ENCODE assay signal across 29 cellular contexts in genomic region chr3:72573051-72573450, GRCh38.
"Had no signal": no experiment of that assay in that cellular context is flagged by ENCODE, and none has a peak within 500 bp of the region (broad histone marks: within the 10 kb centered on the region; RNA-seq: fewer than 3 reads in every experiment).

No MANE protein-coding gene starts in this region.

- H3K4me1 Mint-ChIP-seq: activated naive CD4-positive, alpha-beta T cell treated with anti-CD3 and anti-CD28 coated beads, Interleukin-2, amount 50 U/mL, for 24 hours; activated naive CD8-positive, alpha-beta T cell treated with anti-CD3 and anti-CD28 coated beads for 36 hours; activated naive CD8-positive, alpha-beta T cell treated with anti-CD3 and anti-CD28 coated beads, Interleukin-2, amount 50 U/mL, for 24 hours; activated T-helper 17 cell treated with anti-CD3 and anti-CD28 coated beads, Interleukin-2, amount 50 U/mL, for 72 hours had no signal

- H3K27me3 ChIP-seq: adrenal gland, body of pancreas, colonic mucosa, foreskin keratinocyte, gastrocnemius medialis had no signal

- H3K36me3 Mint-ChIP-seq: activated naive CD4-positive, alpha-beta T cell treated with anti-CD3 and anti-CD28 coated beads, Interleukin-2, amount 50 U/mL, for 24 hours; activated naive CD8-positive, alpha-beta T cell treated with anti-CD3 and anti-CD28 coated beads for 36 hours had no signal

- H3K4me1 ChIP-seq: adrenal gland, colonic mucosa, esophagus muscularis mucosa, foreskin keratinocyte, gastrocnemius medialis had no signal

- DNase-seq: activated CD4-positive, alpha-beta T cell treated with anti-CD3 and anti-CD28 coated beads for 1 hour; activated CD4-positive, alpha-beta T cell treated with anti-CD3 and anti-CD28 coated beads for 4 hours; activated CD4-positive, alpha-beta T cell treated with anti-CD3 and anti-CD28 coated beads, Interleukin-2, amount 50 U/mL, for 1 hour; activated CD4-positive, alpha-beta T cell treated with anti-CD3 and anti-CD28 coated beads, Interleukin-2, amount 50 U/mL, for 48 hours; activated CD8-positive, alpha-beta memory T cell treated with anti-CD3 and anti-CD28 coated beads for 24 hours; activated CD8-positive, alpha-beta T cell treated with anti-CD3 and anti-CD28 coated beads for 36 hours; activated effector memory CD4-positive, alpha-beta T cell treated with Interleukin-2 at 50 U/mL for 16 hours; activated gamma-delta T cell treated with Interleukin-2 at 50 U/mL for 16 hours; activated naive CD4-positive, alpha-beta T cell treated with anti-CD3 and anti-CD28 coated beads for 36 hours; activated naive CD8-positive, alpha-beta T cell treated with anti-CD3 and anti-CD28 coated beads for 36 hours; activated naive CD8-positive, alpha-beta T cell treated with anti-CD3 and anti-CD28 coated beads, Interleukin-2, amount 50 U/mL, for 24 hours; activated T-cell treated with anti-CD3 and anti-CD28 coated beads, Interleukin-2, amount 50 U/mL, for 4 hours; adrenal gland; amygdala; aorta; body of pancreas; central memory CD4-positive, alpha-beta T cell; cerebellar nuclear complex; colonic mucosa; effector memory CD4-positive, alpha-beta T cell; endodermal cell; erythroblast; foreskin keratinocyte; gastrocnemius medialis; glutamatergic neuron; T-helper 2 cell had no signal

- H3K27ac ChIP-seq: adrenal gland, body of pancreas, colonic mucosa, esophagus muscularis mucosa, foreskin keratinocyte, gastrocnemius medialis had no signal

- ATAC-seq: activated CD8-positive, alpha-beta T cell treated with anti-CD3 and anti-CD28 coated beads for 36 hours; activated naive CD8-positive, alpha-beta T cell treated with anti-CD3 and anti-CD28 coated beads, Interleukin-2, amount 50 U/mL, for 24 hours; activated T-cell treated with anti-CD3 and anti-CD28 coated beads, Interleukin-2, amount 50 U/mL, for 4 hours; activated T-helper 17 cell treated with anti-CD3 and anti-CD28 coated beads, Interleukin-2, amount 50 U/mL, for 72 hours; body of pancreas; foreskin keratinocyte; gastrocnemius medialis had no signal

- H3K27ac Mint-ChIP-seq: activated CD8-positive, alpha-beta T cell treated with anti-CD3 and anti-CD28 coated beads for 36 hours; activated naive CD4-positive, alpha-beta T cell treated with anti-CD3 and anti-CD28 coated beads for 36 hours; activated naive CD4-positive, alpha-beta T cell treated with anti-CD3 and anti-CD28 coated beads, Interleukin-2, amount 50 U/mL, for 24 hours; activated naive CD8-positive, alpha-beta T cell treated with anti-CD3 and anti-CD28 coated beads for 36 hours; activated naive CD8-positive, alpha-beta T cell treated with anti-CD3 and anti-CD28 coated beads, Interleukin-2, amount 50 U/mL, for 24 hours; endodermal cell had no signal

- H3K36me3 ChIP-seq: adrenal gland, colonic mucosa, esophagus muscularis mucosa, gastrocnemius medialis had no signal

- H3K9me3 Mint-ChIP-seq: activated CD8-positive, alpha-beta T cell treated with anti-CD3 and anti-CD28 coated beads for 36 hours; activated naive CD4-positive, alpha-beta T cell treated with anti-CD3 and anti-CD28 coated beads for 36 hours; activated naive CD4-positive, alpha-beta T cell treated with anti-CD3 and anti-CD28 coated beads, Interleukin-2, amount 50 U/mL, for 24 hours; activated naive CD8-positive, alpha-beta T cell treated with anti-CD3 and anti-CD28 coated beads for 36 hours; activated naive CD8-positive, alpha-beta T cell treated with anti-CD3 and anti-CD28 coated beads, Interleukin-2, amount 50 U/mL, for 24 hours; activated T-cell treated with anti-CD3 and anti-CD28 coated beads, Interleukin-2, amount 50 U/mL, for 4 hours; activated T-helper 17 cell treated with anti-CD3 and anti-CD28 coated beads, Interleukin-2, amount 50 U/mL, for 72 hours; endodermal cell had no signal

- H3K27me3 Mint-ChIP-seq: activated CD8-positive, alpha-beta T cell treated with anti-CD3 and anti-CD28 coated beads for 36 hours; activated naive CD4-positive, alpha-beta T cell treated with anti-CD3 and anti-CD28 coated beads, Interleukin-2, amount 50 U/mL, for 24 hours had no signal

- H3K4me3 Mint-ChIP-seq: activated CD8-positive, alpha-beta T cell treated with anti-CD3 and anti-CD28 coated beads for 36 hours; activated naive CD4-positive, alpha-beta T cell treated with anti-CD3 and anti-CD28 coated beads for 36 hours; activated naive CD4-positive, alpha-beta T cell treated with anti-CD3 and anti-CD28 coated beads, Interleukin-2, amount 50 U/mL, for 24 hours; activated naive CD8-positive, alpha-beta T cell treated with anti-CD3 and anti-CD28 coated beads for 36 hours; activated naive CD8-positive, alpha-beta T cell treated with anti-CD3 and anti-CD28 coated beads, Interleukin-2, amount 50 U/mL, for 24 hours; activated T-cell treated with anti-CD3 and anti-CD28 coated beads, Interleukin-2, amount 50 U/mL, for 4 hours; activated T-helper 17 cell treated with anti-CD3 and anti-CD28 coated beads, Interleukin-2, amount 50 U/mL, for 72 hours; endodermal cell had no signal

- H3K9me3 ChIP-seq: adrenal gland, body of pancreas, colonic mucosa, esophagus muscularis mucosa, gastrocnemius medialis had no signal

- H3K4me3 ChIP-seq: adrenal gland, body of pancreas, colonic mucosa, esophagus muscularis mucosa, gastrocnemius medialis had no signal
